Comparison of ENCODE assay signal across 25 cellular contexts in genomic region chr9:14866200-14866749, GRCh38. TPM values are rescaled to one million over a fixed set of nuclear protein-coding genes. Genes with fewer than 3 reads are reported as not detected.
"Had no signal": no experiment of that assay in that cellular context is flagged by ENCODE, and none has a peak within 500 bp of the region (broad histone marks: within the 10 kb centered on the region; RNA-seq: fewer than 3 reads in every experiment).

No MANE protein-coding gene starts in this region.

- H3K36me3 Mint-ChIP-seq: activated naive CD4-positive, alpha-beta T cell treated with anti-CD3 and anti-CD28 coated beads, Interleukin-2, amount 50 U/mL, for 72 hours had no signal

- H3K27me3 Mint-ChIP-seq: activated B cell treated with CpG ODN at 0.5 μM for 24 hours; activated CD8-positive, alpha-beta T cell treated with anti-CD3 and anti-CD28 coated beads for 36 hours; T-helper 17 cell had no signal

- H3K27me3 ChIP-seq: colonic mucosa, esophagus squamous epithelium, heart right ventricle, left lung, testis, upper lobe of left lung had no signal

- H3K4me3 Mint-ChIP-seq: activated B cell treated with CpG ODN at 0.5 μM for 24 hours; activated CD8-positive, alpha-beta T cell treated with anti-CD3 and anti-CD28 coated beads for 36 hours; activated T-cell treated with anti-CD3 and anti-CD28 coated beads, Interleukin-2, amount 50 U/mL, for 4 hours; T-helper 17 cell had no signal

- H3K36me3 ChIP-seq: colonic mucosa, esophagus squamous epithelium, heart right ventricle, left lung, lower lobe of right lung, upper lobe of left lung had no signal

- H3K9me3 Mint-ChIP-seq: activated B cell treated with CpG ODN at 0.5 μM for 24 hours; activated CD8-positive, alpha-beta T cell treated with anti-CD3 and anti-CD28 coated beads for 36 hours; activated naive CD4-positive, alpha-beta T cell treated with anti-CD3 and anti-CD28 coated beads, Interleukin-2, amount 50 U/mL, for 72 hours; activated T-cell treated with anti-CD3 and anti-CD28 coated beads, Interleukin-2, amount 50 U/mL, for 4 hours; activated T-helper 2 cell treated with anti-CD3 and anti-CD28 coated beads, Interferon-gamma antibody, Interleukin-2, Interleukin-4, amounts not matched to agents 10 μg/mL and 5 μg/mL and 100 μg/mL, durations not matched to agents 14 hours and 24 hours and 36 hours had no signal

- H3K4me1 Mint-ChIP-seq: activated B cell treated with CpG ODN at 0.5 μM for 24 hours, T-helper 17 cell had no signal

- DNase-seq: activated B cell treated with CpG ODN at 0.5 μM for 24 hours; activated CD4-positive, alpha-beta T cell treated with anti-CD3 and anti-CD28 coated beads, Interleukin-2, amount 50 U/mL, for 1 hour; activated CD8-positive, alpha-beta T cell treated with anti-CD3 and anti-CD28 coated beads for 36 hours; activated T-cell treated with anti-CD3 and anti-CD28 coated beads, Interleukin-2, amount 50 U/mL, for 4 hours; cerebellar nuclear complex; colonic mucosa; effector CD8-positive, alpha-beta T cell; esophagus squamous epithelium; foreskin melanocyte; heart right ventricle; left lung; lower lobe of right lung; mesenchymal stem cell; mucosa of descending colon; occipital lobe; right cardiac atrium; stimulated activated CD4-positive, alpha-beta T cell treated with anti-CD3 and anti-CD28 coated beads, Interleukin-4, amount 100 ng/mL, for 1 hour; stimulated activated naive CD8-positive, alpha-beta T cell treated with anti-CD3 and anti-CD28 coated beads, Interleukin-15, Interleukin-2, amounts not matched to agents 100 U/mL and 50 U/mL, for 24 hours; SW 1271; T-helper 17 cell; testis; upper lobe of left lung had no signal

- H3K9me3 ChIP-seq: colonic mucosa, esophagus squamous epithelium, lower lobe of right lung, mucosa of descending colon, testis, upper lobe of left lung had no signal

- H3K4me1 ChIP-seq: colonic mucosa, esophagus squamous epithelium, heart right ventricle, left lung, lower lobe of right lung, testis, upper lobe of left lung had no signal

- ATAC-seq: activated CD8-positive, alpha-beta T cell treated with anti-CD3 and anti-CD28 coated beads for 36 hours; activated naive CD4-positive, alpha-beta T cell treated with anti-CD3 and anti-CD28 coated beads, Interleukin-2, amount 50 U/mL, for 72 hours; activated T-cell treated with anti-CD3 and anti-CD28 coated beads, Interleukin-2, amount 50 U/mL, for 4 hours; heart right ventricle; left lung; lower lobe of right lung; mucosa of descending colon; right cardiac atrium; stimulated activated naive CD8-positive, alpha-beta T cell treated with anti-CD3 and anti-CD28 coated beads, Interleukin-15, Interleukin-2, amounts not matched to agents 100 U/mL and 50 U/mL, for 24 hours; T-helper 17 cell had no signal

- H3K4me3 ChIP-seq: colonic mucosa, esophagus squamous epithelium, heart right ventricle, left lung, lower lobe of right lung, mucosa of descending colon, testis, upper lobe of left lung had no signal

- H3K27ac Mint-ChIP-seq: activated B cell treated with CpG ODN at 0.5 μM for 24 hours; activated CD8-positive, alpha-beta T cell treated with anti-CD3 and anti-CD28 coated beads for 36 hours; activated T-helper 2 cell treated with anti-CD3 and anti-CD28 coated beads, Interferon-gamma antibody, Interleukin-2, Interleukin-4, amounts not matched to agents 10 μg/mL and 5 μg/mL and 100 μg/mL, durations not matched to agents 14 hours and 24 hours and 36 hours; T-helper 17 cell had no signal

- H3K27ac ChIP-seq: colonic mucosa, epithelial cell of prostate, esophagus squamous epithelium, heart right ventricle, left lung, lower lobe of right lung, testis, upper lobe of left lung had no signal

RNA-seq across cellular contexts. Expression of gene FREM1, which starts 44.0 kb away (rescaled TPM):
- total RNA-seq: activated B cell treated with CpG ODN at 0.5 μM for 24 hours; activated CD8-positive, alpha-beta T cell treated with anti-CD3 and anti-CD28 coated beads for 36 hours; activated T-helper 2 cell treated with anti-CD3 and anti-CD28 coated beads, Interferon-gamma antibody, Interleukin-2, Interleukin-4, amounts not matched to agents 10 μg/mL and 5 μg/mL and 100 μg/mL, durations not matched to agents 14 hours and 24 hours and 36 hours; T-helper 17 cell had no signal
